In genomic region chr20:45254867-45255266, GRCh38 we compare ENCODE assay signal across 11 cellular contexts. TPM values are rescaled to one million over a fixed set of nuclear protein-coding genes. Genes with fewer than 3 reads are reported as not detected.
DNase-seq lines count a peak whose midpoint lies in the region; ATAC-seq and TF ChIP-seq lines count a peak whose summit lies in the region.
"Had no signal": no experiment of that assay in that cellular context is flagged by ENCODE, and none has a peak within 500 bp of the region (broad histone marks: within the 10 kb centered on the region; RNA-seq: fewer than 3 reads in every experiment).

No MANE protein-coding gene starts in this region.

- no peaks in the 10 kb centered on the region for H3K79me2 ChIP-seq in mammary epithelial cell (ENCODE audit: insufficient read depth, low read length)

- CTCF ChIA-PET in mammary epithelial cell (lab: Charles Lee; ENCODE audit: low non-redundant PET) = no interaction called here
- CTCF ChIA-PET in naive thymus-derived CD4-positive, alpha-beta T cell (lab: Charles Lee) = interaction anchor here (1.7 kb wide), 1 partner anchor 39 kb away, joined by 4 read pairs; no protein-coding TSS in a partner anchor

- peaks cover 0 to 34% (median 9%) of the 10 kb centered on the region in 10 experiments; a peak in 11 of 20 replicates for H3K4me1 ChIP-seq in BLaER1 treated with 17β-estradiol and CSF1 and Interleukin-3, amounts not matched to agents 10 nM and 100 nM
- H3K4me1 ChIP-seq in mammary epithelial cell (ENCODE audit: insufficient read depth, low read length) = peaks cover 25% of the 10 kb centered on the region
- no peaks in the 10 kb centered on the region for H3K4me1 ChIP-seq in naive thymus-derived CD4-positive, alpha-beta T cell (ENCODE audit: control insufficient read depth in 2 of 2, insufficient read depth in 2 of 2, low read length in 2 of 2)
- H3K4me1 ChIP-seq in SJCRH30 = no peaks in the 10 kb centered on the region

- H3K9ac ChIP-seq in BLaER1 treated with 17β-estradiol and CSF1 and Interleukin-3, amounts not matched to agents 10 nM and 100 nM = no peak overlapping the region
- H3K9ac ChIP-seq in mammary epithelial cell (ENCODE audit: insufficient read depth, low read length) = peak overlapping the region; percentile 61

- no peak overlapping the region for H3K27ac Mint-ChIP-seq in naive thymus-derived CD4-positive, alpha-beta T cell

- H3K36me3 ChIP-seq in BLaER1 treated with 17β-estradiol and CSF1 and Interleukin-3, amounts not matched to agents 10 nM and 100 nM = no peaks in the 10 kb centered on the region
- H3K36me3 ChIP-seq in mammary epithelial cell (ENCODE audit: insufficient read depth, low read length) (no peaks in the 10 kb centered on the region), SJCRH30 (no peaks in the 10 kb centered on the region)
- H3K36me3 ChIP-seq in naive thymus-derived CD4-positive, alpha-beta T cell (ENCODE audit: control insufficient read depth in 2 of 3, insufficient read depth in 3 of 3, low read length in 3 of 3) = no peaks in the 10 kb centered on the region

- no peak for TF ChIP-seq CTCF in mammary epithelial cell (conservative IDR thresholded peaks at IDR 0.05 in 1 of 2, IDR thresholded peaks at IDR 0.05 in 1 of 2; ENCODE audit: extremely low read depth in 1 of 2, insufficient read depth in 1 of 2, low read depth in 1 of 2, low read length in 2 of 2)

- no peaks in the 10 kb centered on the region for H3K36me3 Mint-ChIP-seq in naive thymus-derived CD4-positive, alpha-beta T cell

- peak; percentile 49 to 52 for DNase-seq in Kasumi-1 (lab: John Stamatoyannopoulos, UW)
- DNase-seq in mammary epithelial cell = peak; percentile 91
- no peak for DNase-seq in naive thymus-derived CD4-positive, alpha-beta T cell
- DNase-seq in DMS 273 treated with DMSO at 0.1 percent for 48 hours (lab: John Stamatoyannopoulos, UW) = no peak
- no peak for DNase-seq in SJCRH30
- DNase-seq in NCI-H1436 treated with DMSO at 0.1 percent for 48 hours (lab: John Stamatoyannopoulos, UW) = no peak
- DNase-seq: DMS79, midbrain had no signal

- intact Hi-C loops in mammary epithelial cell (cut with micrococcal nuclease) = loop anchor here (2.0 kb wide), 1 partner anchor 28 kb away; no protein-coding TSS in a partner anchor
- intact Hi-C loops in naive thymus-derived CD4-positive, alpha-beta T cell (cut with micrococcal nuclease) = no loop called here

- 38% methylated on average over 4 of the region's 4 CpGs for WGBS in mammary epithelial cell (ENCODE audit: low coverage, missing lambda C conversion rate)

- no peak overlapping the region for H3K4me3 ChIP-seq in BLaER1 treated with 17β-estradiol and CSF1 and Interleukin-3, amounts not matched to agents 10 nM and 100 nM
- H3K4me3 ChIP-seq in mammary epithelial cell (replicated peaks in 1 of 3; ENCODE audit: insufficient read depth in 1 of 3, low read depth in 2 of 3, low read length in 3 of 3) (peak overlapping the region in 1 of 3 experiments; percentile 5), SJCRH30 (no peak overlapping the region)
- no peak overlapping the region for H3K4me3 ChIP-seq in naive thymus-derived CD4-positive, alpha-beta T cell (ENCODE audit: low read length)

- no peaks in the 10 kb centered on the region for H4K20me1 ChIP-seq in BLaER1 treated with 17β-estradiol and CSF1 and Interleukin-3, amounts not matched to agents 10 nM and 100 nM
- H4K20me1 ChIP-seq in mammary epithelial cell (ENCODE audit: insufficient read depth, low read length) = no peaks in the 10 kb centered on the region

- POLR2A ChIA-PET in naive thymus-derived CD4-positive, alpha-beta T cell (lab: Charles Lee) = no interaction called here

- in situ Hi-C loops in mammary epithelial cell (cut with MboI; ENCODE audit: low sequenced_read_pairs in 2 of 2) = no loop called here

- H3K27ac ChIP-seq in BLaER1 treated with 17β-estradiol and CSF1 and Interleukin-3, amounts not matched to agents 10 nM and 100 nM = peak overlapping the region in 4 of 11 experiments; percentile 15 to 53 (median 26); a peak in 4 of 22 replicates
- H3K27ac ChIP-seq in mammary epithelial cell (ENCODE audit: insufficient read depth, low read depth, low read length) (peak overlapping the region; percentile 92), SJCRH30 (no peak overlapping the region)
- H3K27ac ChIP-seq in naive thymus-derived CD4-positive, alpha-beta T cell (ENCODE audit: low read depth, low read length) = no peak overlapping the region

- H3K9me3 Mint-ChIP-seq in naive thymus-derived CD4-positive, alpha-beta T cell = no peaks in the 10 kb centered on the region

- dilution Hi-C loops in mammary epithelial cell (cut with HindIII; ENCODE audit: low sequenced_read_pairs) = no loop called here

- H2AFZ ChIP-seq in mammary epithelial cell (ENCODE audit: low read depth, low read length) = peak overlapping the region; percentile 89

- peaks cover 28 to 54% (median 33%) of the 10 kb centered on the region in 5 donors for H3K27me3 Mint-ChIP-seq in naive thymus-derived CD4-positive, alpha-beta T cell

- H3K4me2 ChIP-seq in BLaER1 treated with 17β-estradiol and CSF1 and Interleukin-3, amounts not matched to agents 10 nM and 100 nM = peak overlapping the region in 8 of 11 experiments; percentile 12 to 73 (median 60); a peak in 14 of 22 replicates
- H3K4me2 ChIP-seq in mammary epithelial cell (ENCODE audit: insufficient read depth, low read depth, low read length) = peak overlapping the region; percentile 66

- BruUV-seq in mammary epithelial cell (replicated peaks; lab: Mats Ljungman, UMichigan) = TSS peak; percentile 82

- no peaks in the 10 kb centered on the region for H3K9me3 ChIP-seq in BLaER1 treated with 17β-estradiol and CSF1 and Interleukin-3, amounts not matched to agents 10 nM and 100 nM (replicated peaks in 1 of 11)
- no peaks in the 10 kb centered on the region for H3K9me3 ChIP-seq in mammary epithelial cell (replicated peaks; ENCODE audit: insufficient read depth, low read length)
- H3K9me3 ChIP-seq in naive thymus-derived CD4-positive, alpha-beta T cell (ENCODE audit: control insufficient read depth in 2 of 3, low read length in 3 of 3) = no peaks in the 10 kb centered on the region
- no peaks in the 10 kb centered on the region for H3K9me3 ChIP-seq in SJCRH30 (replicated peaks)

- H3K4me1 Mint-ChIP-seq in naive thymus-derived CD4-positive, alpha-beta T cell = peaks cover 0 to 7% (median 0%) of the 10 kb centered on the region in 7 donors

- H3K4me3 Mint-ChIP-seq in naive thymus-derived CD4-positive, alpha-beta T cell = no peak overlapping the region

- peak; percentile 37 for ATAC-seq in naive thymus-derived CD4-positive, alpha-beta T cell
- no peak for ATAC-seq in HG03108 (IDR thresholded peaks at IDR 0.05; ENCODE audit: unreplicated experiment)

- no peaks in the 10 kb centered on the region for H3K27me3 ChIP-seq in BLaER1 treated with 17β-estradiol and CSF1 and Interleukin-3, amounts not matched to agents 10 nM and 100 nM
- H3K27me3 ChIP-seq in mammary epithelial cell (ENCODE audit: insufficient read depth, low read length) (no peaks in the 10 kb centered on the region), SJCRH30 (peaks cover 33% of the 10 kb centered on the region)
- H3K27me3 ChIP-seq in naive thymus-derived CD4-positive, alpha-beta T cell (ENCODE audit: control insufficient read depth in 2 of 2, insufficient read depth in 2 of 2, low read length in 2 of 2) = no peaks in the 10 kb centered on the region

RNA-seq across cellular contexts. Expression of gene SLPI, which starts 0.5 kb away (rescaled TPM):
- total RNA-seq in mammary epithelial cell = 100 to 1,000 TPM in 1 of 2 donors, 10 to 100 TPM in 1; 20.3 to 189 TPM
- polyA plus RNA-seq in mammary epithelial cell = 266 TPM
- polyA minus RNA-seq in mammary epithelial cell = 147 TPM
- under 1 TPM in 1 of 5 experiments, not detected in 4; 0.96 TPM for total RNA-seq in naive thymus-derived CD4-positive, alpha-beta T cell
- not detected for polyA plus RNA-seq in naive thymus-derived CD4-positive, alpha-beta T cell
- not detected in 2 replicates for total RNA-seq in SJCRH30 (2014; rRNA removed; shearing (Covaris generic))
- total RNA-seq: SK-MEL-5 had no signal

RNA-seq across cellular contexts. Expression of gene SEMG2, which starts 33.7 kb away (rescaled TPM):
- not detected for total RNA-seq in mammary epithelial cell
- polyA plus RNA-seq in mammary epithelial cell = not detected
- polyA minus RNA-seq in mammary epithelial cell = not detected
- total RNA-seq in naive thymus-derived CD4-positive, alpha-beta T cell = not detected
- not detected for polyA plus RNA-seq in naive thymus-derived CD4-positive, alpha-beta T cell
- total RNA-seq in SJCRH30 (2014; rRNA removed; shearing (Covaris generic)) = not detected in 2 replicates
- total RNA-seq: SK-MEL-5 had no signal

RNA-seq across cellular contexts. Expression of gene SEMG1, which starts 48.0 kb away (rescaled TPM):
- not detected for total RNA-seq in mammary epithelial cell
- polyA plus RNA-seq in mammary epithelial cell = not detected
- not detected for polyA minus RNA-seq in mammary epithelial cell
- not detected for total RNA-seq in naive thymus-derived CD4-positive, alpha-beta T cell
- not detected for polyA plus RNA-seq in naive thymus-derived CD4-positive, alpha-beta T cell
- not detected in 2 replicates for total RNA-seq in SJCRH30 (2014; rRNA removed; shearing (Covaris generic))
- total RNA-seq: SK-MEL-5 had no signal

RNA-seq across cellular contexts. Expression of gene RBPJL, which starts 51.8 kb away (rescaled TPM):
- not detected for total RNA-seq in mammary epithelial cell
- not detected for polyA plus RNA-seq in mammary epithelial cell
- polyA minus RNA-seq in mammary epithelial cell = not detected
- total RNA-seq in naive thymus-derived CD4-positive, alpha-beta T cell = not detected
- not detected for polyA plus RNA-seq in naive thymus-derived CD4-positive, alpha-beta T cell
- total RNA-seq in SJCRH30 (2014; rRNA removed; shearing (Covaris generic)) = not detected in 2 replicates
- total RNA-seq: SK-MEL-5 had no signal

RNA-seq across cellular contexts. Expression of gene MATN4, which starts 53.2 kb away (rescaled TPM):
- under 1 TPM in 1 of 2 donors, not detected in 1; 0.24 TPM for total RNA-seq in mammary epithelial cell
- 0.06 TPM for polyA plus RNA-seq in mammary epithelial cell
- not detected for polyA minus RNA-seq in mammary epithelial cell
- 1 to 10 TPM in 1 of 5 experiments, not detected in 4; 2.3 TPM for total RNA-seq in naive thymus-derived CD4-positive, alpha-beta T cell
- polyA plus RNA-seq in naive thymus-derived CD4-positive, alpha-beta T cell = not detected
- 0.18 TPM in 1 of 2 replicates, not detected in the other for total RNA-seq in SJCRH30 (2014; rRNA removed; shearing (Covaris generic))

Comparison
In these comparisons a context has a peak if more than half of its experiments do, and no peak if none do; other contexts are left out.
1. DNase-seq: peak in Kasumi-1 (2 of 2) and mammary epithelial cell (single experiment); none in naive thymus-derived CD4-positive, alpha-beta T cell (0 of 9), DMS 273 treated with DMSO at 0.1 percent for 48 hours (single experiment), SJCRH30 (0 of 2) and NCI-H1436 treated with DMSO at 0.1 percent for 48 hours (single experiment).
2. RNA of gene SLPI, which starts 0.5 kb away (total RNA-seq): 20.3 to 189 TPM in mammary epithelial cell; 0.96 TPM in naive thymus-derived CD4-positive, alpha-beta T cell and not detected in SJCRH30; every median in the first group is over 10 times any median in the second.